Comparison of ENCODE assay signal across 8 cellular contexts in genomic region chr5:175796536-175797499, GRCh38.
DNase-seq lines count a peak whose midpoint lies in the region; ATAC-seq and TF ChIP-seq lines count a peak whose summit lies in the region.

No MANE protein-coding gene starts in this region.

- intact Hi-C loops in esophagus muscularis mucosa (cut with DNase I), result no loop called here

- peaks cover 0 to 3% (median 0%) of the 10 kb centered on the region in 11 experiments; a peak in 1 of 22 replicates for H3K9me3 ChIP-seq in BLaER1 treated with 17β-estradiol and CSF1 and Interleukin-3, amounts not matched to agents 10 nM and 100 nM (replicated peaks in 1 of 11)
- no peaks in the 10 kb centered on the region for H3K9me3 ChIP-seq in iPS DF 6.9 (ENCODE audit: control insufficient read depth, insufficient read depth, low read length)
- H3K9me3 ChIP-seq in skeletal muscle satellite cell (replicated peaks; ENCODE audit: low read length), result no peaks in the 10 kb centered on the region
- H3K9me3 ChIP-seq in esophagus muscularis mucosa, result peaks cover 0 to 5% (median 2%) of the 10 kb centered on the region in 4 donors

- H3K9ac ChIP-seq in BLaER1 treated with 17β-estradiol and CSF1 and Interleukin-3, amounts not matched to agents 10 nM and 100 nM, result 0 out of 22 replicates have a peak overlapping the region, but pooled peaks of 1 of the 11 experiments have one; percentile 10
- no peak overlapping the region for H3K9ac ChIP-seq in skeletal muscle satellite cell (ENCODE audit: low read depth, low read length)

- in situ Hi-C loops in astrocyte of the spinal cord (cut with HindIII; ENCODE audit: low sequenced_read_pairs), result no loop called here

- H3K4me3 ChIP-seq in BLaER1 treated with 17β-estradiol and CSF1 and Interleukin-3, amounts not matched to agents 10 nM and 100 nM, result peak overlapping the region; percentile 36 to 68 (median 53)
- no peak overlapping the region for H3K4me3 ChIP-seq in astrocyte of the spinal cord (ENCODE audit: low read depth, low read length)
- peak overlapping the region; percentile 62; the same call in 1 of the 2 replicates for H3K4me3 ChIP-seq in iPS DF 6.9 (ENCODE audit: low read length)
- H3K4me3 ChIP-seq in skeletal muscle satellite cell (ENCODE audit: low read length), result peak overlapping the region; percentile 30
- H3K4me3 ChIP-seq in esophagus muscularis mucosa, result peak overlapping the region in 2 of 4 donors; percentile 27 to 42

- no peak for TF ChIP-seq CTCF in astrocyte of the spinal cord (IDR thresholded peaks at IDR 0.05; ENCODE audit: low read depth, low read length)
- no peak for TF ChIP-seq CTCF in esophagus muscularis mucosa (IDR thresholded peaks at IDR 0.05)

- H3K27ac ChIP-seq in BLaER1 treated with 17β-estradiol and CSF1 and Interleukin-3, amounts not matched to agents 10 nM and 100 nM, result no peak overlapping the region
- H3K27ac ChIP-seq in iPS DF 6.9 (ENCODE audit: low read length), result no peak overlapping the region
- H3K27ac ChIP-seq in esophagus muscularis mucosa (replicated peaks in 1 of 4), result no peak overlapping the region

- DNase-seq in LHCN-M2 (ENCODE audit: low read depth) (peak; percentile 26), T1000 (lab: John Stamatoyannopoulos, UW) (peak; percentile 54), astrocyte of the spinal cord (ENCODE audit: low read depth, low spot score) (peak; percentile 83), iPS DF 6.9 (ENCODE audit: low read depth, low spot score) (peak; percentile 63), esophagus muscularis mucosa (ENCODE audit: extremely low spot score) (no peak)

- WGBS in iPS DF 6.9 (ENCODE audit: insufficient coverage, insufficient read length), result no CpG with 5 or more reads among the region's 108 CpGs
- 2% methylated on average over 21 of the region's 108 CpGs for WGBS in esophagus muscularis mucosa

- H3K27me3 ChIP-seq in BLaER1 treated with 17β-estradiol and CSF1 and Interleukin-3, amounts not matched to agents 10 nM and 100 nM, result peaks cover 32 to 48% (median 40%) of the 10 kb centered on the region in 11 experiments
- H3K27me3 ChIP-seq in iPS DF 6.9 (ENCODE audit: control insufficient read depth, insufficient read depth, low read length) (peaks cover 3% of the 10 kb centered on the region; the same call in 1 of the 2 replicates), skeletal muscle satellite cell (ENCODE audit: control insufficient read depth, insufficient read depth, low read length) (peaks cover 11% of the 10 kb centered on the region), esophagus muscularis mucosa (peaks cover 0 to 97% (median 2%) of the 10 kb centered on the region in 4 donors)

- no peaks in the 10 kb centered on the region for H3K36me3 ChIP-seq in BLaER1 treated with 17β-estradiol and CSF1 and Interleukin-3, amounts not matched to agents 10 nM and 100 nM
- H3K36me3 ChIP-seq in iPS DF 6.9 (ENCODE audit: control insufficient read depth, insufficient read depth, low read length), result no peaks in the 10 kb centered on the region
- no peaks in the 10 kb centered on the region for H3K36me3 ChIP-seq in skeletal muscle satellite cell (ENCODE audit: insufficient read depth, low read length)
- H3K36me3 ChIP-seq in esophagus muscularis mucosa, result no peaks in the 10 kb centered on the region

- ATAC-seq in GM21390 (IDR thresholded peaks at IDR 0.05; ENCODE audit: unreplicated experiment), result peak; percentile 87

- H4K20me1 ChIP-seq in BLaER1 treated with 17β-estradiol and CSF1 and Interleukin-3, amounts not matched to agents 10 nM and 100 nM, result peaks cover 0 to 35% (median 12%) of the 10 kb centered on the region in 11 experiments; a peak in 17 of 22 replicates

- TF ChIP-seq POLR2A in esophagus muscularis mucosa (IDR thresholded peaks at IDR 0.05; ENCODE audit: low read depth), result no peak

- H3K4me1 ChIP-seq in BLaER1 treated with 17β-estradiol and CSF1 and Interleukin-3, amounts not matched to agents 10 nM and 100 nM, result peaks cover 9 to 16% (median 11%) of the 10 kb centered on the region in 10 experiments
- H3K4me1 ChIP-seq in iPS DF 6.9 (ENCODE audit: control insufficient read depth, insufficient read depth, low read length) (peaks cover 7% of the 10 kb centered on the region), skeletal muscle satellite cell (ENCODE audit: control insufficient read depth, insufficient read depth, low read length) (no peaks in the 10 kb centered on the region), esophagus muscularis mucosa (peaks cover 7 to 17% (median 16%) of the 10 kb centered on the region in 4 donors)

- peak overlapping the region; percentile 84 to 100 (median 90) for H3K4me2 ChIP-seq in BLaER1 treated with 17β-estradiol and CSF1 and Interleukin-3, amounts not matched to agents 10 nM and 100 nM
- peak overlapping the region; percentile 80 for H3K4me2 ChIP-seq in skeletal muscle satellite cell (ENCODE audit: low read length)

- no peak for TF ChIP-seq EP300 in esophagus muscularis mucosa (IDR thresholded peaks at IDR 0.05)
